ENCODE assay signal across 23 cellular contexts in the genomic region with DNA sequence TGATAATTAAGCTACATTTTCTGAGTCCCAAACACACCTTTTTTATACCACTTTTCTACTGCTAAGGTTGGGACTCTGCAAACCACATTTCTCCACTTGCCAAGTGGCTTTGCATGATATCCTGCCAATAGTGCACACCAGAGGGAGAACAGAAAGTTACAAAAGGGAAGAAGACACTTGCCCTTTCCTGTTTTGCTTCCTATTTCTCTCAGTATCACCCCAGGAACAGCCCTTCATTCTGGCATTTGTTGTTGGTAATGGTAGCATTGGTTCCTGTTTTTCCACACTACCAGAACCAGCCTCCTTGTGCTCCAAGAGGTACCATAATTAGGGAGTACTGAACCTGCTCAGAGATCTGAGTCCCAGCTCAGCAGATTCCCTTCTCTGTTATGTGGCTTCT.
"Had no signal": no experiment of that assay in that cellular context is flagged by ENCODE, and none has a peak within 500 bp of the region (broad histone marks: within the 10 kb centered on the region; RNA-seq: fewer than 3 reads in every experiment).

No MANE protein-coding gene starts in this region.

- DNase-seq: activated CD4-positive, alpha-beta T cell treated with anti-CD3 and anti-CD28 coated beads for 48 hours; activated CD4-positive, CD25-positive, alpha-beta regulatory T cell; activated CD8-positive, alpha-beta T cell treated with anti-CD3 and anti-CD28 coated beads for 36 hours; activated naive CD4-positive, alpha-beta T cell treated with anti-CD3 and anti-CD28 coated beads, Interleukin-2, amount 10 ng/mL, durations not matched to agents 7 days and 5 days; activated naive CD8-positive, alpha-beta T cell treated with anti-CD3 and anti-CD28 coated beads, Interleukin-2, amount 50 U/mL, for 24 hours; activated T-cell treated with anti-CD3 and anti-CD28 coated beads, Interleukin-2, amount 50 U/mL, for 24 hours; brain microvascular endothelial cell; central memory CD4-positive, alpha-beta T cell; heart left ventricle; kidney; right cardiac atrium; small intestine; stimulated activated CD4-positive, alpha-beta T cell treated with anti-CD3 and anti-CD28 coated beads, Interleukin-15, amount 100 ng/mL, for 24 hours; stimulated activated CD4-positive, alpha-beta T cell treated with anti-CD3 and anti-CD28 coated beads, Interleukin-2, amount 100 ng/mL, for 48 hours had no signal

- H3K27ac Mint-ChIP-seq: activated CD8-positive, alpha-beta T cell treated with anti-CD3 and anti-CD28 coated beads for 36 hours; activated naive CD4-positive, alpha-beta T cell treated with anti-CD3 and anti-CD28 coated beads, Interleukin-2, amount 10 ng/mL, durations not matched to agents 7 days and 5 days; activated naive CD8-positive, alpha-beta T cell treated with anti-CD3 and anti-CD28 coated beads, Interleukin-2, amount 50 U/mL, for 24 hours; activated T-cell treated with anti-CD3 and anti-CD28 coated beads, Interleukin-2, amount 50 U/mL, for 24 hours; activated T-helper 2 cell treated with anti-CD3 and anti-CD28 coated beads, Interferon-gamma antibody, Interleukin-2, Interleukin-4, amounts not matched to agents 10 μg/mL and 5 μg/mL and 100 μg/mL, durations not matched to agents 14 hours and 24 hours and 36 hours; progenitor cell of endocrine pancreas; stimulated activated naive CD8-positive, alpha-beta T cell treated with anti-CD3 and anti-CD28 coated beads, Interleukin-15, Interleukin-2, amounts not matched to agents 100 ng/mL and 50 ng/mL, for 24 hours had no signal

- H3K36me3 ChIP-seq: brain microvascular endothelial cell, heart left ventricle, vagina had no signal

- H3K4me3 ChIP-seq: heart left ventricle, tibial nerve, vagina had no signal

- H3K4me3 Mint-ChIP-seq: activated CD8-positive, alpha-beta T cell treated with anti-CD3 and anti-CD28 coated beads for 36 hours; activated naive CD4-positive, alpha-beta T cell treated with anti-CD3 and anti-CD28 coated beads, Interleukin-2, amount 10 ng/mL, durations not matched to agents 7 days and 5 days; activated naive CD8-positive, alpha-beta T cell treated with anti-CD3 and anti-CD28 coated beads, Interleukin-2, amount 50 U/mL, for 24 hours; activated T-cell treated with anti-CD3 and anti-CD28 coated beads, Interleukin-2, amount 50 U/mL, for 24 hours; neural crest cell; stimulated activated naive CD8-positive, alpha-beta T cell treated with anti-CD3 and anti-CD28 coated beads, Interleukin-15, Interleukin-2, amounts not matched to agents 100 ng/mL and 50 ng/mL, for 24 hours had no signal

- ATAC-seq: activated CD8-positive, alpha-beta T cell treated with anti-CD3 and anti-CD28 coated beads for 36 hours; activated naive CD8-positive, alpha-beta T cell treated with anti-CD3 and anti-CD28 coated beads, Interleukin-2, amount 50 U/mL, for 24 hours; left lobe of liver; right cardiac atrium had no signal

- FAIRE-seq: endometrium, frontal cortex had no signal

- H3K27ac ChIP-seq: brain microvascular endothelial cell, heart left ventricle, tibial nerve, vagina had no signal

- H3K9me3 ChIP-seq: tibial nerve, vagina had no signal

- H3K27me3 ChIP-seq: brain microvascular endothelial cell, heart left ventricle, tibial nerve, vagina had no signal

- H3K4me1 Mint-ChIP-seq: activated naive CD4-positive, alpha-beta T cell treated with anti-CD3 and anti-CD28 coated beads, Interleukin-2, amount 10 ng/mL, durations not matched to agents 7 days and 5 days; activated naive CD8-positive, alpha-beta T cell treated with anti-CD3 and anti-CD28 coated beads, Interleukin-2, amount 50 U/mL, for 24 hours; neural crest cell had no signal

- H3K4me1 ChIP-seq: heart left ventricle, tibial nerve, vagina had no signal

- H3K27me3 Mint-ChIP-seq: activated CD8-positive, alpha-beta T cell treated with anti-CD3 and anti-CD28 coated beads for 36 hours; activated naive CD4-positive, alpha-beta T cell treated with anti-CD3 and anti-CD28 coated beads, Interleukin-2, amount 10 ng/mL, durations not matched to agents 7 days and 5 days; activated naive CD8-positive, alpha-beta T cell treated with anti-CD3 and anti-CD28 coated beads, Interleukin-2, amount 50 U/mL, for 24 hours; progenitor cell of endocrine pancreas; stimulated activated naive CD8-positive, alpha-beta T cell treated with anti-CD3 and anti-CD28 coated beads, Interleukin-15, Interleukin-2, amounts not matched to agents 100 ng/mL and 50 ng/mL, for 24 hours had no signal

- H3K36me3 Mint-ChIP-seq: activated naive CD4-positive, alpha-beta T cell treated with anti-CD3 and anti-CD28 coated beads, Interleukin-2, amount 10 ng/mL, durations not matched to agents 7 days and 5 days had no signal
